In the genomic region with DNA sequence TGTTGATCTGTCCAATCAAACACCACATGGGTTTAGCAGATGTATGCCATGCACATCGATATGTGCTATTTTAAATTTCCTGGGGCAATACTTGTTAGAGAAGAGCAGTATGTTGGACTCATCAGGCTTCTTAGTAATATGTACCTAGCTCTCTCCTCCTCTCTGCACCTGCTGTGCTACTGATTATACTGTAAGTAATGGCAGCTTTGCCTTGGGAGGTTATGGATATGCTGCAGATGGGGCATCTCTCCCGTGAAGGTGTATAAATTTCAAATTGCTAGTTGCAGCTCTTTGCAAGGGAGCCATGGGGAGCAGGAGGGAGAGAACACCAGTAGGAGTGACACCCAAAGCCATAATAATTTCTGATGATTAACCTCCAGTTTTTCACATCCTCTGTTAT, we compare ENCODE assay signal across 15 cellular contexts.
DNase-seq lines count a peak whose midpoint lies in the region; TF ChIP-seq lines count a peak whose summit lies in the region.
"Had no signal": no experiment of that assay in that cellular context is flagged by ENCODE, and none has a peak within 500 bp of the region (broad histone marks: within the 10 kb centered on the region; RNA-seq: fewer than 3 reads in every experiment).

No MANE protein-coding gene starts in this region.

- peaks cover 6% of the 10 kb centered on the region for H3K27me3 Mint-ChIP-seq in nephron progenitor cell (ENCODE audit: low read depth, poor library complexity)
- H3K27me3 Mint-ChIP-seq: CD8-positive, alpha-beta memory T cell had no signal

- DNase-seq in NCI-H748 (lab: John Stamatoyannopoulos, UW; ENCODE audit: unreplicated experiment) (peak; percentile 13), NCI-H748 treated with DMSO at 0.1 percent for 48 hours (lab: John Stamatoyannopoulos, UW) (no peak), NCI-H2227 (lab: John Stamatoyannopoulos, UW; ENCODE audit: unreplicated experiment) (peak; percentile 87), GM03348 (ENCODE audit: low spot score) (no peak), nephron progenitor cell (no peak), erythroblast (lab: John Stamatoyannopoulos, UW) (no peak)
- DNase-seq: 8988T; AML-193; CD8-positive, alpha-beta memory T cell; DMS53; GF-D8; H7 had no signal

- peaks cover 53% of the 10 kb centered on the region for H3K4me1 ChIP-seq in OCI-LY1 (ENCODE audit: insufficient read depth, low read length, severe bottlenecking)

- H3K4me1 Mint-ChIP-seq in nephron progenitor cell, result no peaks in the 10 kb centered on the region
- H3K4me1 Mint-ChIP-seq: CD8-positive, alpha-beta memory T cell; GM23338 had no signal

- H3K27ac ChIP-seq in OCI-LY1 (ENCODE audit: low read depth, low read length, poor library complexity, severe bottlenecking), result peak overlapping the region; percentile 93
- H3K27ac ChIP-seq: BLaER1 had no signal

- H3K27me3 ChIP-seq in OCI-LY1 (ENCODE audit: insufficient read depth, low read length), result no peaks in the 10 kb centered on the region
- H3K27me3 ChIP-seq: BLaER1 had no signal

- TF ChIP-seq CTCF in OCI-LY1 (IDR thresholded peaks at IDR 0.05; ENCODE audit: low read length) (no peak), nephron progenitor cell (IDR thresholded peaks at IDR 0.05) (no peak)

- no peaks in the 10 kb centered on the region for H3K9me3 Mint-ChIP-seq in nephron progenitor cell
- H3K9me3 Mint-ChIP-seq: GM23338 had no signal

- H3K9ac ChIP-seq in OCI-LY1 (ENCODE audit: low read length), result no peak overlapping the region
- H3K9ac ChIP-seq: BLaER1 had no signal

- no peak overlapping the region for H3K4me2 ChIP-seq in OCI-LY1 (ENCODE audit: low read length)
- H3K4me2 ChIP-seq: BLaER1, GM23338 had no signal

- no peak overlapping the region for H2AFZ ChIP-seq in OCI-LY1 (ENCODE audit: low read length)
- H2AFZ ChIP-seq: GM23338 had no signal

- no peaks in the 10 kb centered on the region for H3K36me3 Mint-ChIP-seq in nephron progenitor cell (ENCODE audit: low read depth)

- H3K4me3 Mint-ChIP-seq in nephron progenitor cell, result no peak overlapping the region
- H3K4me3 Mint-ChIP-seq: CD8-positive, alpha-beta memory T cell; GM23338 had no signal

- H3K9me2 ChIP-seq in OCI-LY1 (ENCODE audit: low read depth, low read length), result no peaks in the 10 kb centered on the region

- H3K79me2 ChIP-seq in OCI-LY1 (ENCODE audit: insufficient read depth, low read length), result no peaks in the 10 kb centered on the region

- H3K36me3 ChIP-seq in OCI-LY1 (ENCODE audit: insufficient read depth, low read length), result no peaks in the 10 kb centered on the region
- H3K36me3 ChIP-seq: BLaER1 had no signal

- H3K4me3 ChIP-seq in OCI-LY1 (ENCODE audit: low read depth, low read length, poor library complexity, severe bottlenecking), result no peak overlapping the region
- H3K4me3 ChIP-seq: BLaER1, GM23338 had no signal

- no peak overlapping the region for H3K27ac Mint-ChIP-seq in nephron progenitor cell
- H3K27ac Mint-ChIP-seq: CD8-positive, alpha-beta memory T cell; GM23338 had no signal

- no peaks in the 10 kb centered on the region for H4K20me1 ChIP-seq in OCI-LY1 (ENCODE audit: insufficient read depth, low read length)
- H4K20me1 ChIP-seq: BLaER1 had no signal

- H3F3A ChIP-seq in OCI-LY1 (ENCODE audit: insufficient read depth, low read length), result no peaks in the 10 kb centered on the region

- no peak for TF ChIP-seq POLR2A in erythroblast (IDR thresholded peaks at IDR 0.05; ENCODE audit: low read length)

- H3K9me3 ChIP-seq in OCI-LY1 (ENCODE audit: low read length), result no peaks in the 10 kb centered on the region
- H3K9me3 ChIP-seq: BLaER1 had no signal

Comparison
In these comparisons a context has a peak if more than half of its experiments do, and no peak if none do; other contexts are left out.
1. DNase-seq: peak in NCI-H748 (single experiment) and NCI-H2227 (single experiment); none in NCI-H748 treated with DMSO at 0.1 percent for 48 hours (single experiment), GM03348 (single experiment), nephron progenitor cell (single experiment) and erythroblast (0 of 2).